ENCODE assay signal across 8 cellular contexts in genomic region chr2:9975805-9976447, GRCh38. TPM values are rescaled to one million over a fixed set of nuclear protein-coding genes. Genes with fewer than 3 reads are reported as not detected.
DNase-seq lines count a peak whose midpoint lies in the region; ATAC-seq lines count a peak whose summit lies in the region.

No MANE protein-coding gene starts in this region.

- intact Hi-C loops in sciatic nerve (cut with DNase I): no loop called here

- DNase-seq in ELR (ENCODE audit: low read depth) (peak; percentile 97), NCI-H446 treated with DMSO at 0.1 percent for 48 hours (lab: John Stamatoyannopoulos, UW) (peak; percentile 40), dermis microvascular lymphatic vessel endothelial cell (ENCODE audit: low read depth in 2 of 2) (peak; percentile 89 to 97), sciatic nerve (ENCODE audit: low spot score) (no peak), NCI-H187 treated with DMSO at 0.1 percent for 48 hours (lab: John Stamatoyannopoulos, UW) (no peak), hippocampal formation (lab: John Stamatoyannopoulos, UW) (no peak), DMS153 treated with DMSO at 0.1 percent for 48 hours (lab: John Stamatoyannopoulos, UW; ENCODE audit: unreplicated experiment) (no peak)

- ATAC-seq in sciatic nerve (peak; percentile 57), GM18519 (IDR thresholded peaks at IDR 0.05; ENCODE audit: low FRiP score, unreplicated experiment) (no peak)

RNA-seq across cellular contexts. Expression of gene GRHL1, which starts 24.4 kb away (rescaled TPM):
- total RNA-seq in dermis microvascular lymphatic vessel endothelial cell (0.26 and 0.76 TPM in 2 replicates), sciatic nerve (1.5 TPM)

Comparison
In these comparisons a context has a peak if more than half of its experiments do, and no peak if none do; other contexts are left out.
1. DNase-seq: peak in ELR (single experiment), NCI-H446 treated with DMSO at 0.1 percent for 48 hours (single experiment) and dermis microvascular lymphatic vessel endothelial cell (2 of 2); none in sciatic nerve (single experiment), NCI-H187 treated with DMSO at 0.1 percent for 48 hours (single experiment), hippocampal formation (0 of 2) and DMS153 treated with DMSO at 0.1 percent for 48 hours (single experiment).